22 cellular contexts compared by ENCODE assay signal in genomic region chr5:80739487-80739886, GRCh38.
"Had no signal": no experiment of that assay in that cellular context is flagged by ENCODE, and none has a peak within 500 bp of the region (broad histone marks: within the 10 kb centered on the region; RNA-seq: fewer than 3 reads in every experiment).

No MANE protein-coding gene starts in this region.

- H3K4me2 ChIP-seq: hepatocyte, neural progenitor cell had no signal

- H3K9me3 Mint-ChIP-seq: activated naive CD8-positive, alpha-beta T cell treated with anti-CD3 and anti-CD28 coated beads, Interleukin-2, amount 10 ng/mL, durations not matched to agents 7 days and 5 days; activated T-helper 17 cell treated with anti-CD3 and anti-CD28 coated beads, Interleukin-2, amount 50 U/mL, for 72 hours had no signal

- ATAC-seq: activated CD8-positive, alpha-beta memory T cell treated with anti-CD3 and anti-CD28 coated beads, Interleukin-2, amount 10 ng/mL, durations not matched to agents 7 days and 5 days; activated T-helper 17 cell treated with anti-CD3 and anti-CD28 coated beads, Interleukin-2, amount 50 U/mL, for 72 hours; left lung had no signal

- H3K79me2 ChIP-seq: hepatocyte had no signal

- H3K36me3 ChIP-seq: cardiac muscle cell, neural progenitor cell had no signal

- H3K9ac ChIP-seq: neural progenitor cell had no signal

- H3K27me3 Mint-ChIP-seq: activated CD4-positive, alpha-beta memory T cell treated with anti-CD3 and anti-CD28 coated beads, Interleukin-2, amount 10 ng/mL, durations not matched to agents 7 days and 5 days; activated CD8-positive, alpha-beta memory T cell treated with anti-CD3 and anti-CD28 coated beads, Interleukin-2, amount 10 ng/mL, durations not matched to agents 7 days and 5 days; activated naive CD8-positive, alpha-beta T cell treated with anti-CD3 and anti-CD28 coated beads, Interleukin-2, amount 10 ng/mL, durations not matched to agents 7 days and 5 days; activated T-helper 17 cell treated with anti-CD3 and anti-CD28 coated beads, Interleukin-2, amount 50 U/mL, for 72 hours; progenitor cell of endocrine pancreas had no signal

- H3K27me3 ChIP-seq: cardiac muscle cell, hepatocyte, left lung, neural progenitor cell, right atrium auricular region, thyroid gland had no signal

- H3K27ac ChIP-seq: cardiac muscle cell, hepatocyte, left lung, neural progenitor cell, right atrium auricular region, skin epidermis, thyroid gland had no signal

- H3K4me1 Mint-ChIP-seq: neural progenitor cell had no signal

- H3K4me3 ChIP-seq: cardiac muscle cell, hepatocyte, left lung, neural progenitor cell, right atrium auricular region, skin epidermis, thyroid gland had no signal

- H3K27ac Mint-ChIP-seq: activated CD4-positive, alpha-beta memory T cell treated with anti-CD3 and anti-CD28 coated beads, Interleukin-2, amount 10 ng/mL, durations not matched to agents 7 days and 5 days; activated CD8-positive, alpha-beta memory T cell treated with anti-CD3 and anti-CD28 coated beads, Interleukin-2, amount 10 ng/mL, durations not matched to agents 7 days and 5 days; activated naive CD8-positive, alpha-beta T cell treated with anti-CD3 and anti-CD28 coated beads, Interleukin-2, amount 10 ng/mL, durations not matched to agents 7 days and 5 days; activated T-helper 17 cell treated with anti-CD3 and anti-CD28 coated beads, Interleukin-2, amount 50 U/mL, for 72 hours; neural progenitor cell; progenitor cell of endocrine pancreas had no signal

- DNase-seq: activated CD4-positive, alpha-beta memory T cell treated with anti-CD3 and anti-CD28 coated beads, Interleukin-2, amount 10 ng/mL, durations not matched to agents 7 days and 5 days; activated CD4-positive, alpha-beta T cell treated with anti-CD3 and anti-CD28 coated beads for 48 hours; activated CD4-positive, CD25-positive, alpha-beta regulatory T cell; activated CD8-positive, alpha-beta memory T cell treated with anti-CD3 and anti-CD28 coated beads, Interleukin-2, amount 10 ng/mL, durations not matched to agents 7 days and 5 days; activated naive CD4-positive, alpha-beta T cell; activated naive CD8-positive, alpha-beta T cell treated with anti-CD3 and anti-CD28 coated beads, Interleukin-2, amount 10 ng/mL, durations not matched to agents 7 days and 5 days; amygdala; dermis blood vessel endothelial cell; effector memory CD4-positive, alpha-beta T cell; foreskin fibroblast; left lung; stimulated activated CD4-positive, alpha-beta T cell treated with anti-CD3 and anti-CD28 coated beads, Interleukin-15, amount 100 ng/mL, for 24 hours; stimulated activated CD4-positive, alpha-beta T cell treated with anti-CD3 and anti-CD28 coated beads, Interleukin-2, amount 100 ng/mL, for 48 hours; T-helper 9 cell; thyroid gland had no signal

- H2AFZ ChIP-seq: hepatocyte, neural progenitor cell had no signal

- H3K9me3 ChIP-seq: left lung, right atrium auricular region, thyroid gland had no signal

- H3K4me1 ChIP-seq: left lung, neural progenitor cell, right atrium auricular region, thyroid gland had no signal

- H3K4me3 Mint-ChIP-seq: activated CD4-positive, alpha-beta memory T cell treated with anti-CD3 and anti-CD28 coated beads, Interleukin-2, amount 10 ng/mL, durations not matched to agents 7 days and 5 days; activated CD8-positive, alpha-beta memory T cell treated with anti-CD3 and anti-CD28 coated beads, Interleukin-2, amount 10 ng/mL, durations not matched to agents 7 days and 5 days; activated naive CD8-positive, alpha-beta T cell treated with anti-CD3 and anti-CD28 coated beads, Interleukin-2, amount 10 ng/mL, durations not matched to agents 7 days and 5 days; activated T-helper 17 cell treated with anti-CD3 and anti-CD28 coated beads, Interleukin-2, amount 50 U/mL, for 72 hours; neural progenitor cell had no signal
